In the genomic region with DNA sequence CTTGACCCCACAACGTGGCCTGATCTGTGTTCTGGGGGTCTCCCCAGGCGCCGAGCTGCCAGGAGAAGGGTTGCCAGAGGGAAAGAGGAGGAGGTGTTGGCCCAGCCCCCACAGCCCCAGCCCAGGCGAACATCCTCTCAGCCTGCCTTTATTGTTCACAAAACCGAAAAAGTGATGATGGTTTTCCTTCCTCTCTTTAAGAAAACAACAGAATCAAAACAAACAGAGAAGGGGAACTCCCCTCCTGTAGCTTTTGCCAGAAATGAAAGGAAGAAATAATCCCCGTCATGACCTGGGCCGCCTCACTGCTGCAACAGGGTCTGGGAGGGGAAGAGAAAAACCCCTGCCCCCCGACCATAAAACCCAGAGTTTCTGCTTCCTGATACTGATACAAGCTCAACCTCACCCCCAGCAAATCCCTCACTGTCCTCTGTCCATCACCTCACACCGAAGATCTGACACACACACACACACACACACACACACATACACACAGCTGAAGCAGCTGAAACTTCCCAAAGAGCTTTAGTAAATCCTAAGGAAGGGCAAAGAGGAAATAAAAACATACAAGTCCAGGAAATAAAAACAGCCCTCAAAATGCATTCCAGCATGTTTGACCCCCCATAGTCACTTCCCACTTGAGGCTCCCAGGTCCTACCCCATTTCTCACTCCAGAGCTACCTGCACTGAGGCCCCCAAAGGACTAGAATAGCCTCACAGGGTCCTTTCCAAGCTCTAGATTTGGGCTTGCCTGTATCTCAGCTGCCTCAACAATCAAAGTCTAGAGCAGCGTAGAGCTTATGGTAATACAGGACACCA, we compare ENCODE assay signal across 1 cellular context.
TF ChIP-seq lines count a peak whose summit lies in the region.

No MANE protein-coding gene starts in this region.

TF ChIP-seq in GM12878, 131 proteins besides CTCF, POLR2A, EP300 and RAD21 (continued from another document and continues in another):
- TF ChIP-seq, protein P1, sequence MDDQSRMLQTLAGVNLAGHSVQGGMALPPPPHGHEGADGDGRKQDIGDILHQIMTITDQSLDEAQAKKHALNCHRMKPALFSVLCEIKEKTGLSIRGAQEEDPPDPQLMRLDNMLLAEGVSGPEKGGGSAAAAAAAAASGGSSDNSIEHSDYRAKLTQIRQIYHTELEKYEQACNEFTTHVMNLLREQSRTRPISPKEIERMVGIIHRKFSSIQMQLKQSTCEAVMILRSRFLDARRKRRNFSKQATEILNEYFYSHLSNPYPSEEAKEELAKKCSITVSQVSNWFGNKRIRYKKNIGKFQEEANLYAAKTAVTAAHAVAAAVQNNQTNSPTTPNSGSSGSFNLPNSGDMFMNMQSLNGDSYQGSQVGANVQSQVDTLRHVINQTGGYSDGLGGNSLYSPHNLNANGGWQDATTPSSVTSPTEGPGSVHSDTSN (IDR thresholded peaks at IDR 0.05; ENCODE audit: insufficient replicate concordance, low read depth, low read length) = peak; percentile 39
- TF ChIP-seq JUNB (IDR thresholded peaks at IDR 0.05) = peak; percentile 50
- TF ChIP-seq CBFB (IDR thresholded peaks at IDR 0.05; ENCODE audit: low read depth) = no peak
- peak; percentile 70 for TF ChIP-seq CREB1 (IDR thresholded peaks at IDR 0.05; ENCODE audit: low read depth)
- TF ChIP-seq GATAD2B (conservative IDR thresholded peaks at IDR 0.05; ENCODE audit: low read depth) = peak; percentile 77
- TF ChIP-seq HCFC1 (IDR thresholded peaks at IDR 0.05; ENCODE audit: low read length) = peak; percentile 18; the same call in 1 of the 2 replicates
- TF ChIP-seq, protein P2, sequence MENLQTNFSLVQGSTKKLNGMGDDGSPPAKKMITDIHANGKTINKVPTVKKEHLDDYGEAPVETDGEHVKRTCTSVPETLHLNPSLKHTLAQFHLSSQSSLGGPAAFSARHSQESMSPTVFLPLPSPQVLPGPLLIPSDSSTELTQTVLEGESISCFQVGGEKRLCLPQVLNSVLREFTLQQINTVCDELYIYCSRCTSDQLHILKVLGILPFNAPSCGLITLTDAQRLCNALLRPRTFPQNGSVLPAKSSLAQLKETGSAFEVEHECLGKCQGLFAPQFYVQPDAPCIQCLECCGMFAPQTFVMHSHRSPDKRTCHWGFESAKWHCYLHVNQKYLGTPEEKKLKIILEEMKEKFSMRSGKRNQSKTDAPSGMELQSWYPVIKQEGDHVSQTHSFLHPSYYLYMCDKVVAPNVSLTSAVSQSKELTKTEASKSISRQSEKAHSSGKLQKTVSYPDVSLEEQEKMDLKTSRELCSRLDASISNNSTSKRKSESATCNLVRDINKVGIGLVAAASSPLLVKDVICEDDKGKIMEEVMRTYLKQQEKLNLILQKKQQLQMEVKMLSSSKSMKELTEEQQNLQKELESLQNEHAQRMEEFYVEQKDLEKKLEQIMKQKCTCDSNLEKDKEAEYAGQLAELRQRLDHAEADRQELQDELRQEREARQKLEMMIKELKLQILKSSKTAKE (IDR thresholded peaks at IDR 0.05; ENCODE audit: low read depth, poor library complexity, severe bottlenecking) = peak; percentile 93
- no peak for TF ChIP-seq RBBP5 (conservative IDR thresholded peaks at IDR 0.05)
- peak; percentile 90 for TF ChIP-seq DPF2 (IDR thresholded peaks at IDR 0.05)
- TF ChIP-seq NFIC (IDR thresholded peaks at IDR 0.05; ENCODE audit: low read depth, low read length) = peak; percentile 87
- peak; percentile 67; the same call in 1 of the 2 replicates for TF ChIP-seq FOXK2 (IDR thresholded peaks at IDR 0.05)
- TF ChIP-seq BCL11A (IDR thresholded peaks at IDR 0.05; ENCODE audit: low read depth, low read length) = peak; percentile 58
- TF ChIP-seq SMAD5 (IDR thresholded peaks at IDR 0.05; ENCODE audit: low read depth) = no peak
- TF ChIP-seq MEF2A (IDR thresholded peaks at IDR 0.05; ENCODE audit: insufficient read depth, low read depth, low read length) = 0 out of 2 replicates have a peak, but pooled peaks have one; percentile 42
- TF ChIP-seq NR2F1 (conservative IDR thresholded peaks at IDR 0.05) = peak; percentile 79
- TF ChIP-seq, protein P3, sequence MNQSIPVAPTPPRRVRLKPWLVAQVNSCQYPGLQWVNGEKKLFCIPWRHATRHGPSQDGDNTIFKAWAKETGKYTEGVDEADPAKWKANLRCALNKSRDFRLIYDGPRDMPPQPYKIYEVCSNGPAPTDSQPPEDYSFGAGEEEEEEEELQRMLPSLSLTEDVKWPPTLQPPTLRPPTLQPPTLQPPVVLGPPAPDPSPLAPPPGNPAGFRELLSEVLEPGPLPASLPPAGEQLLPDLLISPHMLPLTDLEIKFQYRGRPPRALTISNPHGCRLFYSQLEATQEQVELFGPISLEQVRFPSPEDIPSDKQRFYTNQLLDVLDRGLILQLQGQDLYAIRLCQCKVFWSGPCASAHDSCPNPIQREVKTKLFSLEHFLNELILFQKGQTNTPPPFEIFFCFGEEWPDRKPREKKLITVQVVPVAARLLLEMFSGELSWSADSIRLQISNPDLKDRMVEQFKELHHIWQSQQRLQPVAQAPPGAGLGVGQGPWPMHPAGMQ (IDR thresholded peaks at IDR 0.05; ENCODE audit: borderline replicate concordance) = peak; percentile 58; the same call in 1 of the 2 replicates
- TF ChIP-seq, protein P4, sequence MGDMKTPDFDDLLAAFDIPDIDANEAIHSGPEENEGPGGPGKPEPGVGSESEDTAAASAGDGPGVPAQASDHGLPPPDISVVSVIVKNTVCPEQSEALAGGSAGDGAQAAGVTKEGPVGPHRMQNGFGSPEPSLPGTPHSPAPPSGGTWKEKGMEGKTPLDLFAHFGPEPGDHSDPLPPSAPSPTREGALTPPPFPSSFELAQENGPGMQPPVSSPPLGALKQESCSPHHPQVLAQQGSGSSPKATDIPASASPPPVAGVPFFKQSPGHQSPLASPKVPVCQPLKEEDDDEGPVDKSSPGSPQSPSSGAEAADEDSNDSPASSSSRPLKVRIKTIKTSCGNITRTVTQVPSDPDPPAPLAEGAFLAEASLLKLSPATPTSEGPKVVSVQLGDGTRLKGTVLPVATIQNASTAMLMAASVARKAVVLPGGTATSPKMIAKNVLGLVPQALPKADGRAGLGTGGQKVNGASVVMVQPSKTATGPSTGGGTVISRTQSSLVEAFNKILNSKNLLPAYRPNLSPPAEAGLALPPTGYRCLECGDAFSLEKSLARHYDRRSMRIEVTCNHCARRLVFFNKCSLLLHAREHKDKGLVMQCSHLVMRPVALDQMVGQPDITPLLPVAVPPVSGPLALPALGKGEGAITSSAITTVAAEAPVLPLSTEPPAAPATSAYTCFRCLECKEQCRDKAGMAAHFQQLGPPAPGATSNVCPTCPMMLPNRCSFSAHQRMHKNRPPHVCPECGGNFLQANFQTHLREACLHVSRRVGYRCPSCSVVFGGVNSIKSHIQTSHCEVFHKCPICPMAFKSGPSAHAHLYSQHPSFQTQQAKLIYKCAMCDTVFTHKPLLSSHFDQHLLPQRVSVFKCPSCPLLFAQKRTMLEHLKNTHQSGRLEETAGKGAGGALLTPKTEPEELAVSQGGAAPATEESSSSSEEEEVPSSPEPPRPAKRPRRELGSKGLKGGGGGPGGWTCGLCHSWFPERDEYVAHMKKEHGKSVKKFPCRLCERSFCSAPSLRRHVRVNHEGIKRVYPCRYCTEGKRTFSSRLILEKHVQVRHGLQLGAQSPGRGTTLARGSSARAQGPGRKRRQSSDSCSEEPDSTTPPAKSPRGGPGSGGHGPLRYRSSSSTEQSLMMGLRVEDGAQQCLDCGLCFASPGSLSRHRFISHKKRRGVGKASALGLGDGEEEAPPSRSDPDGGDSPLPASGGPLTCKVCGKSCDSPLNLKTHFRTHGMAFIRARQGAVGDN (IDR thresholded peaks at IDR 0.05) = peak; percentile 58; the same call in 1 of the 2 replicates
- TF ChIP-seq CHD2 (IDR thresholded peaks at IDR 0.05; ENCODE audit: borderline replicate concordance, low read depth, low read length) = peak; percentile 90
- TF ChIP-seq CREM (IDR thresholded peaks at IDR 0.05; ENCODE audit: low read depth) = peak; percentile 56; the same call in 1 of the 2 replicates
- no peak for TF ChIP-seq ZNF384 (IDR thresholded peaks at IDR 0.05; ENCODE audit: borderline replicate concordance, low read depth, low read length)
- peak; percentile 26; the same call in 1 of the 2 replicates for TF ChIP-seq CBX5 (IDR thresholded peaks at IDR 0.05; ENCODE audit: low read depth)
- TF ChIP-seq, protein P5, sequence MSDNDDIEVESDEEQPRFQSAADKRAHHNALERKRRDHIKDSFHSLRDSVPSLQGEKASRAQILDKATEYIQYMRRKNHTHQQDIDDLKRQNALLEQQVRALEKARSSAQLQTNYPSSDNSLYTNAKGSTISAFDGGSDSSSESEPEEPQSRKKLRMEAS (IDR thresholded peaks at IDR 0.05; ENCODE audit: low read depth, low read length) = no peak
- no peak for TF ChIP-seq MYC (IDR thresholded peaks at IDR 0.05; ENCODE audit: insufficient read depth, insufficient read length, insufficient replicate concordance, low read length, severe bottlenecking)
- peak; percentile 98 for TF ChIP-seq NBN (IDR thresholded peaks at IDR 0.05)
- no peak for TF ChIP-seq ASH2L (IDR thresholded peaks at IDR 0.05; ENCODE audit: borderline replicate concordance, low read depth)
- TF ChIP-seq PAX5 (IDR thresholded peaks at IDR 0.05; ENCODE audit: borderline replicate concordance, low read depth, low read length) = peak; percentile 41; the same call in 1 of the 2 replicates
- peak; percentile 77 for TF ChIP-seq RUNX3 (IDR thresholded peaks at IDR 0.05; ENCODE audit: low read length)
- TF ChIP-seq PML (IDR thresholded peaks at IDR 0.05; ENCODE audit: low read length) = no peak
- TF ChIP-seq, protein P6, sequence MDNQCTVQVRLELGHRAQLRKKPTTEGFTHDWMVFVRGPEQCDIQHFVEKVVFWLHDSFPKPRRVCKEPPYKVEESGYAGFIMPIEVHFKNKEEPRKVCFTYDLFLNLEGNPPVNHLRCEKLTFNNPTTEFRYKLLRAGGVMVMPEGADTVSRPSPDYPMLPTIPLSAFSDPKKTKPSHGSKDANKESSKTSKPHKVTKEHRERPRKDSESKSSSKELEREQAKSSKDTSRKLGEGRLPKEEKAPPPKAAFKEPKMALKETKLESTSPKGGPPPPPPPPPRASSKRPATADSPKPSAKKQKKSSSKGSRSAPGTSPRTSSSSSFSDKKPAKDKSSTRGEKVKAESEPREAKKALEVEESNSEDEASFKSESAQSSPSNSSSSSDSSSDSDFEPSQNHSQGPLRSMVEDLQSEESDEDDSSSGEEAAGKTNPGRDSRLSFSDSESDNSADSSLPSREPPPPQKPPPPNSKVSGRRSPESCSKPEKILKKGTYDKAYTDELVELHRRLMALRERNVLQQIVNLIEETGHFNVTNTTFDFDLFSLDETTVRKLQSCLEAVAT (IDR thresholded peaks at IDR 0.05) = peak; percentile 84; the same call in 1 of the 2 replicates
- TF ChIP-seq TCF7 (IDR thresholded peaks at IDR 0.05; ENCODE audit: borderline replicate concordance) = 0 out of 2 replicates have a peak, but pooled peaks have one; percentile 28
- peak; percentile 83 for TF ChIP-seq MTA2 (IDR thresholded peaks at IDR 0.05; ENCODE audit: low read depth)
- TF ChIP-seq ZSCAN29 (IDR thresholded peaks at IDR 0.05) = no peak
- TF ChIP-seq SRF (IDR thresholded peaks at IDR 0.05; ENCODE audit: low read depth in 2 of 2, low read length in 2 of 2) = no peak
- peak; percentile 54; the same call in 1 of the 2 replicates for TF ChIP-seq ZBED1 (IDR thresholded peaks at IDR 0.05; ENCODE audit: borderline replicate concordance)
- TF ChIP-seq IKZF2 (IDR thresholded peaks at IDR 0.05) = peak; percentile 97
- TF ChIP-seq TARDBP (IDR thresholded peaks at IDR 0.05; ENCODE audit: borderline replicate concordance) = no peak
- 0 out of 2 replicates have a peak, but pooled peaks have one; percentile 14 for TF ChIP-seq RAD51 (IDR thresholded peaks at IDR 0.05)
- TF ChIP-seq, protein P7, sequence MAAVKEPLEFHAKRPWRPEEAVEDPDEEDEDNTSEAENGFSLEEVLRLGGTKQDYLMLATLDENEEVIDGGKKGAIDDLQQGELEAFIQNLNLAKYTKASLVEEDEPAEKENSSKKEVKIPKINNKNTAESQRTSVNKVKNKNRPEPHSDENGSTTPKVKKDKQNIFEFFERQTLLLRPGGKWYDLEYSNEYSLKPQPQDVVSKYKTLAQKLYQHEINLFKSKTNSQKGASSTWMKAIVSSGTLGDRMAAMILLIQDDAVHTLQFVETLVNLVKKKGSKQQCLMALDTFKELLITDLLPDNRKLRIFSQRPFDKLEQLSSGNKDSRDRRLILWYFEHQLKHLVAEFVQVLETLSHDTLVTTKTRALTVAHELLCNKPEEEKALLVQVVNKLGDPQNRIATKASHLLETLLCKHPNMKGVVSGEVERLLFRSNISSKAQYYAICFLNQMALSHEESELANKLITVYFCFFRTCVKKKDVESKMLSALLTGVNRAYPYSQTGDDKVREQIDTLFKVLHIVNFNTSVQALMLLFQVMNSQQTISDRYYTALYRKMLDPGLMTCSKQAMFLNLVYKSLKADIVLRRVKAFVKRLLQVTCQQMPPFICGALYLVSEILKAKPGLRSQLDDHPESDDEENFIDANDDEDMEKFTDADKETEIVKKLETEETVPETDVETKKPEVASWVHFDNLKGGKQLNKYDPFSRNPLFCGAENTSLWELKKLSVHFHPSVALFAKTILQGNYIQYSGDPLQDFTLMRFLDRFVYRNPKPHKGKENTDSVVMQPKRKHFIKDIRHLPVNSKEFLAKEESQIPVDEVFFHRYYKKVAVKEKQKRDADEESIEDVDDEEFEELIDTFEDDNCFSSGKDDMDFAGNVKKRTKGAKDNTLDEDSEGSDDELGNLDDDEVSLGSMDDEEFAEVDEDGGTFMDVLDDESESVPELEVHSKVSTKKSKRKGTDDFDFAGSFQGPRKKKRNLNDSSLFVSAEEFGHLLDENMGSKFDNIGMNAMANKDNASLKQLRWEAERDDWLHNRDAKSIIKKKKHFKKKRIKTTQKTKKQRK (IDR thresholded peaks at IDR 0.05; ENCODE audit: low read depth, low read length) = no peak
- peak; percentile 66 for TF ChIP-seq SMAD1 (IDR thresholded peaks at IDR 0.05; ENCODE audit: low read depth, partially characterized antibody)
- TF ChIP-seq SUZ12 (IDR thresholded peaks at IDR 0.05; ENCODE audit: unreplicated experiment) = no peak
- peak; percentile 44; the same call in 1 of the 2 replicates for TF ChIP-seq MXI1 (IDR thresholded peaks at IDR 0.05; ENCODE audit: low read depth, low read length)
- TF ChIP-seq, protein P8, sequence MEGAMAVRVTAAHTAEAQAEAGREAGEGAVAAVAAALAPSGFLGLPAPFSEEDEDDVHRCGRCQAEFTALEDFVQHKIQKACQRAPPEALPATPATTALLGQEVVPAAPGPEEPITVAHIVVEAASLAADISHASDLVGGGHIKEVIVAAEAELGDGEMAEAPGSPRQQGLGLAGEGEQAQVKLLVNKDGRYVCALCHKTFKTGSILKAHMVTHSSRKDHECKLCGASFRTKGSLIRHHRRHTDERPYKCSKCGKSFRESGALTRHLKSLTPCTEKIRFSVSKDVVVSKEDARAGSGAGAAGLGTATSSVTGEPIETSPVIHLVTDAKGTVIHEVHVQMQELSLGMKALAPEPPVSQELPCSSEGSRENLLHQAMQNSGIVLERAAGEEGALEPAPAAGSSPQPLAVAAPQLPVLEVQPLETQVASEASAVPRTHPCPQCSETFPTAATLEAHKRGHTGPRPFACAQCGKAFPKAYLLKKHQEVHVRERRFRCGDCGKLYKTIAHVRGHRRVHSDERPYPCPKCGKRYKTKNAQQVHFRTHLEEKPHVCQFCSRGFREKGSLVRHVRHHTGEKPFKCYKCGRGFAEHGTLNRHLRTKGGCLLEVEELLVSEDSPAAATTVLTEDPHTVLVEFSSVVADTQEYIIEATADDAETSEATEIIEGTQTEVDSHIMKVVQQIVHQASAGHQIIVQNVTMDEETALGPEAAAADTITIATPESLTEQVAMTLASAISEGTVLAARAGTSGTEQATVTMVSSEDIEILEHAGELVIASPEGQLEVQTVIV (IDR thresholded peaks at IDR 0.05; ENCODE audit: borderline replicate concordance, partially characterized antibody) = peak; percentile 48
- TF ChIP-seq MEF2B (IDR thresholded peaks at IDR 0.05; ENCODE audit: partially characterized antibody, poor library complexity, severe bottlenecking) = peak; percentile 52
- TF ChIP-seq HDGF (IDR thresholded peaks at IDR 0.05) = peak; percentile 97
- no peak for TF ChIP-seq RFX5 (IDR thresholded peaks at IDR 0.05; ENCODE audit: low read depth, low read length)
- peak; percentile 39; the same call in 1 of the 2 replicates for TF ChIP-seq BACH1 (IDR thresholded peaks at IDR 0.05; ENCODE audit: borderline replicate concordance)
